8 cellular contexts compared by ENCODE assay signal in genomic region chr19:11848594-11849263, GRCh38. TPM values are rescaled to one million over a fixed set of nuclear protein-coding genes. Genes with fewer than 3 reads are reported as not detected.
DNase-seq lines count a peak whose midpoint lies in the region; ATAC-seq and TF ChIP-seq lines count a peak whose summit lies in the region.

ZNF439 (plus strand) TSS chr19:11848726; CDS start chr19:11848868, 142 bp downstream.

- H3K36me3 ChIP-seq in mucosa of rectum (ENCODE audit: control insufficient read depth in 2 of 2, insufficient read depth in 2 of 2, low read length in 2 of 2): no peaks in the 10 kb centered on the region

- H3K4me3 ChIP-seq in GM12865 (ENCODE audit: low read depth, low read length) (peak within 1 kb of the TSS; percentile 51), epithelial cell of proximal tubule (ENCODE audit: low read depth, low read length) (peak within 1 kb of the TSS; percentile 66), mucosa of rectum (ENCODE audit: low read length in 2 of 2) (peak within 1 kb of the TSS; percentile 77 to 87)

- no peaks in the 10 kb centered on the region for H3K27me3 ChIP-seq in mucosa of rectum (ENCODE audit: control insufficient read depth in 2 of 2, insufficient read depth in 2 of 2, low read length in 2 of 2)

- ATAC-seq in HG03135 (IDR thresholded peaks at IDR 0.05; ENCODE audit: unreplicated experiment) (peak; percentile 75), GM19035 (IDR thresholded peaks at IDR 0.05; ENCODE audit: unreplicated experiment) (no peak)

- peak; percentile 73 for DNase-seq in GM12865 (ENCODE audit: low read depth)
- DNase-seq in NOMO-1 treated with dmso at 0.1 percent for 144 hours (lab: John Stamatoyannopoulos, UW; ENCODE audit: unreplicated experiment): peak; percentile 8
- peak; percentile 83 for DNase-seq in activated T-cell treated with anti-CD3 and anti-CD28 coated beads for 4 hours
- DNase-seq in epithelial cell of proximal tubule (ENCODE audit: low read depth): peak; percentile 9
- DNase-seq in stimulated activated CD8-positive, alpha-beta memory T cell treated with anti-CD3 and anti-CD28 coated beads, Interleukin-4, amount 100 ng/mL, for 1 hour (ENCODE audit: low read depth in 2 of 2, low spot score in 1 of 2): peak; percentile 56 to 82

- no peaks in the 10 kb centered on the region for H3K9me3 ChIP-seq in mucosa of rectum (ENCODE audit: control insufficient read depth in 2 of 2, low read length in 2 of 2)

- H3K27ac ChIP-seq in mucosa of rectum (ENCODE audit: low read depth in 2 of 2, low read length in 2 of 2): peak within 1 kb of the TSS; percentile 32 to 77

- TF ChIP-seq CTCF in GM12865 (IDR thresholded peaks at IDR 0.05; ENCODE audit: insufficient read depth, low read depth, low read length, missing control alignments) (no peak), epithelial cell of proximal tubule (conservative IDR thresholded peaks at IDR 0.05; ENCODE audit: low read depth, low read length) (no peak)

- peak within 1 kb of the TSS; percentile 38 to 54 for H3K9ac ChIP-seq in mucosa of rectum (ENCODE audit: low read depth in 1 of 2, low read length in 2 of 2)

- H3K4me1 ChIP-seq in mucosa of rectum (ENCODE audit: control insufficient read depth in 2 of 2, insufficient read depth in 2 of 2, low read length in 2 of 2): peaks cover 6 to 8% of the 10 kb centered on the region in 2 donors

RNA-seq across cellular contexts. Expression of gene ZNF439, which starts in this region (rescaled TPM):
- total RNA-seq in epithelial cell of proximal tubule: 2.4 and 3.1 TPM in 2 replicates

Comparison
In these comparisons a context has a peak if more than half of its experiments do, and no peak if none do; other contexts are left out.
1. DNase-seq: peak in every context shown above with its lines; median percentile 83 in activated T-cell treated with anti-CD3 and anti-CD28 coated beads for 4 hours; 73 in GM12865; 69 in stimulated activated CD8-positive, alpha-beta memory T cell treated with anti-CD3 and anti-CD28 coated beads, Interleukin-4, amount 100 ng/mL, for 1 hour; 9 in epithelial cell of proximal tubule; 8 in NOMO-1 treated with dmso at 0.1 percent for 144 hours.